Comparison of ENCODE assay signal across 8 cellular contexts in the genomic region with DNA sequence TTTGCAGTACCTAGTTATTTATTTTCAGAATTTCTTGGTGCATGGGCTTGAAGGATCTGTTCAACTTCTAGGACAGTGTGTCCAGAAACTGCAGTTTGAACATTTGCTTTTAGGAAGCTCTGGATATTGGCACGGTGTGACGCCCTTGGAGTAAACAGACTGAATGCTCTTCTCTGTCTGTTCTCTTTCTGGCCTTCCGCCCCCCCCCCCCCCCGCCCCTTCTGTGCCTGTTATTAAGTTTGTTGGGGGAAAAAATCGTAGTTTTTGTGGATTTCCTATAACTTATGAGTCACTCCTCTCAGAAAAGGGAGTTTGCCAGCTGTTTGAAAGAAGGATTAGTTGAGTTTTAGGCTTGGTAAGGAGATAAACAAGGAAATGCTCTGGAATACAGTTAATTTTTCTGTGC. TPM values are rescaled to one million over a fixed set of nuclear protein-coding genes. Genes with fewer than 3 reads are reported as not detected.
DNase-seq lines count a peak whose midpoint lies in the region; FAIRE-seq and TF ChIP-seq lines count a peak whose summit lies in the region.

No MANE protein-coding gene starts in this region.

- H3K9me3 ChIP-seq in BE2C (no peaks in the 10 kb centered on the region), endothelial cell of umbilical vein (replicated peaks; ENCODE audit: control insufficient read depth, insufficient read depth, low read length) (no peaks in the 10 kb centered on the region)

- H3K36me3 Mint-ChIP-seq in mesothelial cell of epicardium = no peaks in the 10 kb centered on the region

- CTCF ChIA-PET in endothelial cell of umbilical vein (lab: Charles Lee) = interaction anchor here (1.0 to 1.5 kb wide), 2 partner anchors 12 to 28 kb away, joined by 3 to 6 read pairs; no protein-coding TSS in a partner anchor

- peaks cover 56% of the 10 kb centered on the region for H3K79me2 ChIP-seq in endothelial cell of umbilical vein (ENCODE audit: control insufficient read depth, insufficient read depth, low read length)

- POLR2A ChIA-PET in endothelial cell of umbilical vein (lab: Charles Lee) = interaction anchor here (0.7 kb wide), 1 partner anchor 496 kb away, joined by 3 read pairs; no protein-coding TSS in a partner anchor

- H3K9ac ChIP-seq in endothelial cell of umbilical vein (replicated peaks; ENCODE audit: extremely low read depth, insufficient read depth, low read length) = peak overlapping the region; percentile 94

- H3K27ac ChIP-seq in endothelial cell of umbilical vein (ENCODE audit: insufficient read depth, low read depth, low read length) = peak overlapping the region; percentile 91

- H3K4me2 ChIP-seq in endothelial cell of umbilical vein (ENCODE audit: insufficient read depth, low read length) = peak overlapping the region; percentile 68

- no peaks in the 10 kb centered on the region for H3K9me1 ChIP-seq in endothelial cell of umbilical vein (replicated peaks; ENCODE audit: control insufficient read depth, extremely low read depth, insufficient read depth, low read length)

- H4K20me1 ChIP-seq in endothelial cell of umbilical vein (replicated peaks; ENCODE audit: control insufficient read depth, extremely low read depth, insufficient read depth, low read length) = no peaks in the 10 kb centered on the region

- H3K4me1 ChIP-seq in BE2C = peaks cover 15% of the 10 kb centered on the region
- peaks cover 20% of the 10 kb centered on the region for H3K4me1 ChIP-seq in endothelial cell of umbilical vein (ENCODE audit: control insufficient read depth, extremely low read depth, insufficient read depth, low read length)

- H3K4me1 Mint-ChIP-seq in mesothelial cell of epicardium = peaks cover 46% of the 10 kb centered on the region

- dilution Hi-C loops in endothelial cell of umbilical vein (cut with MboI; ENCODE audit: extremely low pct_ligation_motif_present, low sequenced_read_pairs) = no loop called here

- no peaks in the 10 kb centered on the region for H3K36me3 ChIP-seq in BE2C
- no peaks in the 10 kb centered on the region for H3K36me3 ChIP-seq in endothelial cell of umbilical vein (ENCODE audit: control insufficient read depth in 2 of 2, extremely low read depth in 1 of 2, insufficient read depth in 2 of 2, low read length in 2 of 2)

- H3K27me3 ChIP-seq in BE2C (no peaks in the 10 kb centered on the region), endothelial cell of umbilical vein (ENCODE audit: control insufficient read depth in 2 of 2, insufficient read depth in 2 of 2, low read length in 2 of 2) (no peaks in the 10 kb centered on the region)

- H3K4me3 Mint-ChIP-seq in mesothelial cell of epicardium = peak overlapping the region; percentile 87

- FAIRE-seq in GM19239 (lab: Jason Lieb, UNC) (no peak), endothelial cell of umbilical vein (lab: Jason Lieb, UNC) (peak; percentile 62), urothelium cell line (lab: Jason Lieb, UNC) (no peak)

- peak overlapping the region; percentile 97 for H3K27ac Mint-ChIP-seq in mesothelial cell of epicardium

- no peak for TF ChIP-seq CTCF in BE2C (IDR thresholded peaks at IDR 0.05; ENCODE audit: low read depth, low read length)
- no peak for TF ChIP-seq CTCF in endothelial cell of umbilical vein (IDR thresholded peaks at IDR 0.05; ENCODE audit: extremely low read depth in 1 of 2, insufficient read depth in 1 of 2, low read depth in 1 of 2, low read length in 2 of 2)
- TF ChIP-seq CTCF in mesothelial cell of epicardium (IDR thresholded peaks at IDR 0.05; ENCODE audit: unreplicated experiment) = no peak

- BruUV-seq in endothelial cell of umbilical vein (replicated peaks; lab: Mats Ljungman, UMichigan) = no TSS peak

- intact Hi-C loops in endothelial cell of umbilical vein (cut with micrococcal nuclease) = loop anchor here (2.0 to 5.0 kb wide), 3 partner anchors 39 to 1581 kb away; partner anchors contain the start of gene PROX1

- TF ChIP-seq POLR2A in endothelial cell of umbilical vein (IDR thresholded peaks at IDR 0.05; ENCODE audit: low read depth, low read length) = no peak

- no peaks in the 10 kb centered on the region for H3K27me3 Mint-ChIP-seq in mesothelial cell of epicardium (ENCODE audit: low read depth)

- H2AFZ ChIP-seq in endothelial cell of umbilical vein (ENCODE audit: low read depth, low read length) = peak overlapping the region; percentile 89

- H3K4me3 ChIP-seq in BE2C (ENCODE audit: low read depth, low read length) = peak overlapping the region; percentile 77
- H3K4me3 ChIP-seq in endothelial cell of umbilical vein (replicated peaks in 1 of 3; ENCODE audit: insufficient read depth in 1 of 3, low read depth in 1 of 3, low read length in 3 of 3) = peak overlapping the region; percentile 29 to 94 (median 85)

- DNase-seq in BE2C (no peak), GM19239 (ENCODE audit: insufficient read length, low spot score) (peak; percentile 9), SK-MEL-5 (ENCODE audit: low read depth, low spot score) (peak; percentile 56), endothelial cell of umbilical vein (ENCODE audit: low read depth, low spot score) (no peak), mesothelial cell of epicardium (ENCODE audit: low spot score in 2 of 2, unreplicated experiment in 2 of 2) (no peak), urothelium cell line (ENCODE audit: low spot score) (peak; percentile 28)
- no peak for DNase-seq in central memory CD4-positive, alpha-beta T cell
- DNase-seq in stimulated activated naive CD4-positive, alpha-beta T cell treated with Interleukin-2 at 50 U/mL for 16 hours (lab: John Stamatoyannopoulos, UW) = no peak

- in situ Hi-C loops in SK-MEL-5 (cut with HindIII; ENCODE audit: low pct_unique_long_range_greater_than_20kb, low sequenced_read_pairs) = no loop called here

- H3K9me3 Mint-ChIP-seq in mesothelial cell of epicardium = no peaks in the 10 kb centered on the region

TF ChIP-seq in endothelial cell of umbilical vein, 7 proteins besides CTCF, POLR2A, EP300 and RAD21:
- TF ChIP-seq FOS (IDR thresholded peaks at IDR 0.05; ENCODE audit: borderline replicate concordance, insufficient read depth, low read length) (peak; percentile 59), MYC (IDR thresholded peaks at IDR 0.05; ENCODE audit: low read depth, low read length) (no peak), JUN (IDR thresholded peaks at IDR 0.05; ENCODE audit: borderline replicate concordance, insufficient read depth, insufficient read length, low read depth) (peak; percentile 11)

RNA-seq across cellular contexts. Expression of gene KCTD3, which starts 1.2 kb away (rescaled TPM):
- 29.3 TPM for polyA plus RNA-seq in BE2C (2012; ENCODE audit: insufficient read depth, insufficient read length, low read depth)
- 26.6 and 27.0 TPM in 2 replicates for total RNA-seq in SK-MEL-5 (2014; rRNA removed; shearing (Covaris generic))
- polyA plus RNA-seq in SK-MEL-5 (2015; cell fraction: cytosol; rRNA removed) = 27.8 and 38.6 TPM in 2 replicates
- polyA plus RNA-seq in SK-MEL-5 (2015; cell fraction: nucleus; rRNA removed) = 84.3 and 86.1 TPM in 2 replicates
- total RNA-seq in endothelial cell of umbilical vein (28.3 and 31.1 TPM in 2 replicates), mesothelial cell of epicardium (49.2 to 52.3 TPM (median 50.5 TPM) in 3 replicates)
- polyA plus RNA-seq in endothelial cell of umbilical vein = 19.1 and 20.0 TPM in 2 replicates
- 23.6 and 28.3 TPM in 2 replicates for polyA plus RNA-seq in endothelial cell of umbilical vein (2011; cell fraction: cytosol; rRNA removed)
- 66.1 and 69.2 TPM in 2 replicates for polyA plus RNA-seq in endothelial cell of umbilical vein (2011; cell fraction: nucleus; rRNA removed)
- 16.3 and 21.5 TPM in 2 replicates for polyA plus RNA-seq in endothelial cell of umbilical vein (2012)
- 54.4 and 77.6 TPM in 2 replicates for polyA minus RNA-seq in endothelial cell of umbilical vein
- polyA minus RNA-seq in endothelial cell of umbilical vein (2011; cell fraction: cytosol; rRNA and poly(A)+ RNA removed) = 51.9 TPM
- 45.5 and 64.6 TPM in 2 replicates for polyA minus RNA-seq in endothelial cell of umbilical vein (2011; cell fraction: nucleus; rRNA and poly(A)+ RNA removed)

Comparison
In these comparisons a context has a peak if more than half of its experiments do, and no peak if none do; other contexts are left out.
1. DNase-seq: peak in GM19239 (single experiment), SK-MEL-5 (single experiment) and urothelium cell line (single experiment); none in BE2C (single experiment), endothelial cell of umbilical vein (single experiment), mesothelial cell of epicardium (0 of 2), central memory CD4-positive, alpha-beta T cell (single experiment) and stimulated activated naive CD4-positive, alpha-beta T cell treated with Interleukin-2 at 50 U/mL for 16 hours (single experiment).